1 cellular context compared by ENCODE assay signal in genomic region chr13:48858523-48858922, GRCh38.
TF ChIP-seq lines count a peak whose summit lies in the region.

No MANE protein-coding gene starts in this region.

TF ChIP-seq in WTC11, 78 proteins besides CTCF, POLR2A, EP300 and RAD21 (continued from another document):
- no peak for TF ChIP-seq ZNF425 (CRISPR knock-in tag; conservative IDR thresholded peaks at IDR 0.05)
- no peak for TF ChIP-seq PREB (CRISPR knock-in tag; IDR thresholded peaks at IDR 0.05; ENCODE audit: borderline replicate concordance)
- no peak for TF ChIP-seq NR2C2 (CRISPR knock-in tag; IDR thresholded peaks at IDR 0.05)
- no peak for TF ChIP-seq ATF6 (CRISPR knock-in tag; IDR thresholded peaks at IDR 0.05)
- TF ChIP-seq FOXP4 (CRISPR knock-in tag; IDR thresholded peaks at IDR 0.05): no peak
- TF ChIP-seq NFE2L1 (CRISPR knock-in tag; IDR thresholded peaks at IDR 0.05): no peak
